ENCODE assay signal across 19 cellular contexts in the genomic region with DNA sequence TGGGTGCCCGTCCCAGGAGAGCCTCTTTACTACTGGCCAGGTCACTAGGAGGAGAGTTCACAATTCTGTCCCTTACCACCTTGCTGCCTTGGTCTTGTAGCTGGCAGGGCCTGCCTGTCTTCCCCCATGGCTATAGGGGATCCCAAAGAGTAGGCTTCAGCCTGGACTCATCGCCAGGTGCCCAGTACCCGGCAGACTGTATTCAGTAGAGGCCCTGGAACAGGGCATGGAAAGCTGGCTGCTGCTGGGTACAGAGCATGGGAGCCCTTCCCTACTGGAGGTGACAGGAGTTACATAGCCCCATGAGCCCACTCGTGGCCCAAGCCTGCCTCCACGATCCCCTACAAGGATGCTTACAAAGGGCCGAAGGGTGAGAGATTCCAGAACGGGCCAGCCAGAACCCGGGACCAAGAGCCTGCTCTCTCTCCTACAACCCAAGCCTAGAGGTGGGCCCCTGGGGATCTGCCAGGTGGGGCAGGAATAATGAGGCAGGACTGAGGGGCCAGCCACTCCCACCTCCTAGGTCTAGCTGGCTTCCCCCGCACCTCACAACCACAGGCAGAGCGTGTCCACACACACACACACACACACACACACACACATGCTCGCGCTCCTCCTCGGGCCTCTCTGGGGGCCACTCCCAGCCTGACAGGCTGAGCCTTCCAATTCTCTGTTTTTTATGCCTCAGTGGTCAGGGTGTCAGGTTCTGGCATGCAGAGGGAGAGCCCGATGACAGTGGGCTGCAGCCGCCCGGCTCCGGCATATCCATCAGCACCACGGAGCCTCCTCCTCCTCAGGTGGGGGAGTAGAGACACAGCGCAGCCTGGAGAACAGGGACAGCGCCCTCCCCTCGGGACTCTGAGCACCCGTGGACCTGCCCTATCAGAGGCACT.
A peak's percentile ranks its signal among the peaks of the same experiment; 100 is the strongest.
DNase-seq lines count a peak whose midpoint lies in the region; ATAC-seq and TF ChIP-seq lines count a peak whose summit lies in the region.
"Had no signal": no experiment of that assay in that cellular context is flagged by ENCODE, and none has a peak within 500 bp of the region (broad histone marks: within the 10 kb centered on the region; RNA-seq: fewer than 3 reads in every experiment).

No MANE protein-coding gene starts in this region.

- no peaks in the 10 kb centered on the region for H3K9me3 ChIP-seq in uterus
- H3K9me3 ChIP-seq: SK-N-SH, spleen, upper lobe of left lung had no signal

- peak; percentile 21 to 67 for DNase-seq in NCI-H187 (lab: John Stamatoyannopoulos, UW)
- peak; percentile 60 to 92 for DNase-seq in NCI-H526 (lab: John Stamatoyannopoulos, UW)
- DNase-seq in glomerular visceral epithelial cell (ENCODE audit: extremely low spot score), result peak; percentile 62
- peak; percentile 84 for DNase-seq in retina
- no peak for DNase-seq in NCI-H2081 (lab: John Stamatoyannopoulos, UW)
- DNase-seq in activated CD8-positive, alpha-beta memory T cell treated with anti-CD3 and anti-CD28 coated beads, Interleukin-2, amount 50 U/mL, for 4 hours, result no peak
- DNase-seq in uterus, result no peak
- DNase-seq: activated T-cell treated with anti-CD3 and anti-CD28 coated beads, Interleukin-2, amount 50 U/mL, for 4 hours; brain microvascular endothelial cell; C1 segment of cervical spinal cord; hippocampal formation; NCI-H1048; NCI-H524; SK-N-SH; spleen; upper lobe of left lung had no signal

- H3K27me3 ChIP-seq in uterus, result no peaks in the 10 kb centered on the region
- H3K27me3 ChIP-seq: spleen, upper lobe of left lung had no signal

- no peaks in the 10 kb centered on the region for H3K4me1 ChIP-seq in uterus
- H3K4me1 ChIP-seq: spleen, upper lobe of left lung had no signal

- no peak for TF ChIP-seq CTCF in uterus (IDR thresholded peaks at IDR 0.05)

- H3K27ac ChIP-seq in uterus, result no peak overlapping the region
- H3K27ac ChIP-seq: brain microvascular endothelial cell, spleen, upper lobe of left lung had no signal

- no peak for ATAC-seq in HG03139 (IDR thresholded peaks at IDR 0.05; ENCODE audit: unreplicated experiment)
- ATAC-seq: activated T-cell treated with anti-CD3 and anti-CD28 coated beads, Interleukin-2, amount 50 U/mL, for 4 hours; K562; left lobe of liver had no signal

- no peak overlapping the region for H3K4me3 ChIP-seq in uterus
- H3K4me3 ChIP-seq: K562, spleen, upper lobe of left lung had no signal

- TF ChIP-seq POLR2A in uterus (IDR thresholded peaks at IDR 0.05), result no peak

- H3K36me3 ChIP-seq in uterus, result no peaks in the 10 kb centered on the region
- H3K36me3 ChIP-seq: brain microvascular endothelial cell, upper lobe of left lung had no signal

- intact Hi-C loops in uterus (cut with DNase I; ENCODE audit: low total_unique reads), result no loop called here

Comparison
In these comparisons a context has a peak if more than half of its experiments do, and no peak if none do; other contexts are left out.
1. DNase-seq: peak in NCI-H187 (2 of 2), NCI-H526 (2 of 2), glomerular visceral epithelial cell (single experiment) and retina (single experiment); none in NCI-H2081 (0 of 2), activated CD8-positive, alpha-beta memory T cell treated with anti-CD3 and anti-CD28 coated beads, Interleukin-2, amount 50 U/mL, for 4 hours (single experiment) and uterus (0 of 2).